ENCODE assay signal across 12 cellular contexts in genomic region chr14:74574706-74575105, GRCh38. TPM values are rescaled to one million over a fixed set of nuclear protein-coding genes. Genes with fewer than 3 reads are reported as not detected.
DNase-seq lines count a peak whose midpoint lies in the region; ATAC-seq, FAIRE-seq and TF ChIP-seq lines count a peak whose summit lies in the region.
"Had no signal": no experiment of that assay in that cellular context is flagged by ENCODE, and none has a peak within 500 bp of the region (broad histone marks: within the 10 kb centered on the region; RNA-seq: fewer than 3 reads in every experiment).

No MANE protein-coding gene starts in this region.

- H2BK15ac ChIP-seq in mesenchymal stem cell (ENCODE audit: low read depth, poor library complexity, severe bottlenecking) = no peak overlapping the region

- H3K27me3 Mint-ChIP-seq in activated T-helper 17 cell treated with anti-CD3 and anti-CD28 coated beads, Interleukin-2, amount 50 U/mL, for 72 hours = no peaks in the 10 kb centered on the region
- peaks cover 10% of the 10 kb centered on the region for H3K27me3 Mint-ChIP-seq in CD8-positive, alpha-beta T cell (ENCODE audit: low read depth)

- no peak for TF ChIP-seq EP300 in A549 (IDR thresholded peaks at IDR 0.05)

- no peak for TF ChIP-seq CTCF in A549 (IDR thresholded peaks at IDR 0.05)
- TF ChIP-seq CTCF in CD8-positive, alpha-beta T cell (IDR thresholded peaks at IDR 0.05) = no peak

- H3K4me3 ChIP-seq in A549 (no peak overlapping the region), mesenchymal stem cell (ENCODE audit: insufficient read depth in 1 of 2, low read depth in 1 of 2, low read length in 2 of 2) (no peak overlapping the region)
- no peak overlapping the region for H3K4me3 ChIP-seq in CD8-positive, alpha-beta T cell (ENCODE audit: low read depth, low read length)
- H3K4me3 ChIP-seq: cardiac muscle cell had no signal

- peak overlapping the region; percentile 56 for H4K8ac ChIP-seq in mesenchymal stem cell (ENCODE audit: low read length)

- H3K27me3 ChIP-seq in mesenchymal stem cell (ENCODE audit: control insufficient read depth in 1 of 2, insufficient read depth in 1 of 2, low read length in 2 of 2) = no peaks in the 10 kb centered on the region
- no peaks in the 10 kb centered on the region for H3K27me3 ChIP-seq in CD8-positive, alpha-beta T cell (ENCODE audit: insufficient read depth, low read length)
- H3K27me3 ChIP-seq: cardiac muscle cell had no signal

- H3K14ac ChIP-seq in mesenchymal stem cell (ENCODE audit: low read length in 2 of 2) = peak overlapping the region in 1 of 2 experiments; percentile 84

- TF ChIP-seq POLR2A in A549 (IDR thresholded peaks at IDR 0.05; ENCODE audit: low read length) = no peak

- peak overlapping the region; percentile 65 for H3K4me3 Mint-ChIP-seq in activated T-helper 17 cell treated with anti-CD3 and anti-CD28 coated beads, Interleukin-2, amount 50 U/mL, for 72 hours
- no peak overlapping the region for H3K4me3 Mint-ChIP-seq in CD8-positive, alpha-beta T cell

- no peak overlapping the region for H3K9ac ChIP-seq in mesenchymal stem cell (ENCODE audit: low read length)

- in situ Hi-C loops in KBM-7 (cut with MboI; ENCODE audit: low pct_unique_long_range_greater_than_20kb, low sequenced_read_pairs) = no loop called here

- DNase-seq in A549 (ENCODE audit: low read depth in 1 of 2, low spot score in 1 of 2) (no peak), KBM-7 (peak; percentile 19), mesenchymal stem cell (no peak), activated gamma-delta T cell treated with Interleukin-2 at 50 U/mL for 16 hours (no peak), NK-92 (lab: John Stamatoyannopoulos, UW; ENCODE audit: unreplicated experiment) (no peak), SKM-1 treated with dmso at 0.1 percent for 144 hours (lab: John Stamatoyannopoulos, UW; ENCODE audit: unreplicated experiment) (no peak)
- no peak for DNase-seq in CD8-positive, alpha-beta T cell
- DNase-seq: activated CD4-positive, alpha-beta T cell treated with anti-CD3 and anti-CD28 coated beads for 4 hours; NCI-H1417 treated with DMSO at 0.1 percent for 48 hours; NCI-H774 had no signal

- peak overlapping the region; percentile 17 to 58 for H3K18ac ChIP-seq in mesenchymal stem cell (ENCODE audit: low read depth in 1 of 2, low read length in 2 of 2)

- peak overlapping the region; percentile 6 to 75 for H2BK12ac ChIP-seq in mesenchymal stem cell (ENCODE audit: low read length in 2 of 2)

- intact Hi-C loops in CD8-positive, alpha-beta T cell (cut with DNase I, micrococcal nuclease) = loop anchor here in 1 of 2 experiments (1.0 kb wide), 1 partner anchor 44 kb away; no protein-coding TSS in a partner anchor

- H2BK120ac ChIP-seq in mesenchymal stem cell (ENCODE audit: low read depth, low read length) = no peak overlapping the region

- H3K27ac Mint-ChIP-seq in activated T-helper 17 cell treated with anti-CD3 and anti-CD28 coated beads, Interleukin-2, amount 50 U/mL, for 72 hours = peak overlapping the region; percentile 60
- H3K27ac Mint-ChIP-seq in CD8-positive, alpha-beta T cell = no peak overlapping the region

- H3K4me2 ChIP-seq in A549 (no peak overlapping the region), mesenchymal stem cell (ENCODE audit: low read length, poor library complexity, severe bottlenecking) (no peak overlapping the region)

- CTCF ChIA-PET in A549 (lab: Yijun Ruan, JAX) = interaction anchor here (0.6 to 4.5 kb wide), 5 partner anchors 10 to 73 kb away, joined by 3 to 42 read pairs (median 4); partner anchors contain the start of gene LTBP2
- CTCF ChIA-PET in CD8-positive, alpha-beta T cell (lab: Charles Lee) = no interaction called here

- H2AFZ ChIP-seq in mesenchymal stem cell (ENCODE audit: low read depth, low read length) = no peak overlapping the region

- H3K36me3 ChIP-seq in mesenchymal stem cell (ENCODE audit: control insufficient read depth in 1 of 2, insufficient read depth in 2 of 2, low read depth in 1 of 2, low read length in 2 of 2) = peaks cover 27 to 28% of the 10 kb centered on the region in 2 experiments
- no peaks in the 10 kb centered on the region for H3K36me3 ChIP-seq in CD8-positive, alpha-beta T cell (ENCODE audit: insufficient read depth, low read length)
- H3K36me3 ChIP-seq: cardiac muscle cell had no signal

- TF ChIP-seq RAD21 in A549 (conservative IDR thresholded peaks at IDR 0.05 in 1 of 2, IDR thresholded peaks at IDR 0.05 in 1 of 2) = no peak

- peaks cover 2% of the 10 kb centered on the region for H3K79me1 ChIP-seq in mesenchymal stem cell (replicated peaks; ENCODE audit: low read length, poor library complexity, severe bottlenecking)

- no peak for FAIRE-seq in A549 (lab: Jason Lieb, UNC)

- H3K23ac ChIP-seq in mesenchymal stem cell (ENCODE audit: low read length in 2 of 2) = no peak overlapping the region

- no peak overlapping the region for H4K91ac ChIP-seq in mesenchymal stem cell (ENCODE audit: low read length)

- 93% methylated on average over 6 of the region's 6 CpGs for WGBS in A549 (ENCODE audit: missing lambda C conversion rate)
- 77% methylated on average over 6 of the region's 6 CpGs for WGBS in mesenchymal stem cell

- H3K4me1 Mint-ChIP-seq in activated T-helper 17 cell treated with anti-CD3 and anti-CD28 coated beads, Interleukin-2, amount 50 U/mL, for 72 hours = peaks cover 37% of the 10 kb centered on the region
- H3K4me1 Mint-ChIP-seq in CD8-positive, alpha-beta T cell (ENCODE audit: low read depth) = peaks cover 40% of the 10 kb centered on the region

- POLR2A ChIA-PET in A549 (lab: Yijun Ruan, JAX) = no interaction called here
- POLR2A ChIA-PET in CD8-positive, alpha-beta T cell (lab: Charles Lee) = interaction anchor here (0.6 to 2.2 kb wide), 3 partner anchors 42 to 85 kb away, joined by 3 to 5 read pairs (median 4); no protein-coding TSS in a partner anchor

- peak overlapping the region in 1 of 2 experiments; percentile 26 for H3K4ac ChIP-seq in mesenchymal stem cell (ENCODE audit: low read depth in 1 of 2, low read length in 2 of 2)

- no peaks in the 10 kb centered on the region for H3K9me3 Mint-ChIP-seq in activated T-helper 17 cell treated with anti-CD3 and anti-CD28 coated beads, Interleukin-2, amount 50 U/mL, for 72 hours
- H3K9me3 Mint-ChIP-seq in CD8-positive, alpha-beta T cell = no peaks in the 10 kb centered on the region

- H3K27ac ChIP-seq in A549 (peak overlapping the region; percentile 91 to 95; a peak in 5 of 6 replicates), mesenchymal stem cell (ENCODE audit: low read length, poor library complexity, severe bottlenecking) (peak overlapping the region; percentile 100)
- no peak overlapping the region for H3K27ac ChIP-seq in CD8-positive, alpha-beta T cell (ENCODE audit: low read depth, low read length)
- H3K27ac ChIP-seq: cardiac muscle cell had no signal

- H3K36me3 Mint-ChIP-seq in activated T-helper 17 cell treated with anti-CD3 and anti-CD28 coated beads, Interleukin-2, amount 50 U/mL, for 72 hours (ENCODE audit: low read depth) = no peaks in the 10 kb centered on the region
- no peaks in the 10 kb centered on the region for H3K36me3 Mint-ChIP-seq in CD8-positive, alpha-beta T cell

- peak overlapping the region; percentile 100 for H2AK5ac ChIP-seq in mesenchymal stem cell (ENCODE audit: low read length, severe bottlenecking)

- ATAC-seq in A549 = no peak
- ATAC-seq in activated T-helper 17 cell treated with anti-CD3 and anti-CD28 coated beads, Interleukin-2, amount 50 U/mL, for 72 hours (replicated peaks) = no peak
- no peak for ATAC-seq in CD8-positive, alpha-beta T cell

- H2BK5ac ChIP-seq in mesenchymal stem cell (ENCODE audit: low read depth, low read length, poor library complexity, severe bottlenecking) = no peak overlapping the region

- no peaks in the 10 kb centered on the region for H3K9me3 ChIP-seq in A549
- H3K9me3 ChIP-seq in mesenchymal stem cell (ENCODE audit: control insufficient read depth, low read length) = no peaks in the 10 kb centered on the region
- H3K9me3 ChIP-seq in CD8-positive, alpha-beta T cell (ENCODE audit: low read length) = no peaks in the 10 kb centered on the region

- H3K4me1 ChIP-seq in A549 (peaks cover 82% of the 10 kb centered on the region), mesenchymal stem cell (ENCODE audit: control insufficient read depth, insufficient read depth, low read depth, low read length) (peaks cover 56% of the 10 kb centered on the region)
- peaks cover 40% of the 10 kb centered on the region for H3K4me1 ChIP-seq in CD8-positive, alpha-beta T cell (ENCODE audit: insufficient read depth, low read length)

TF ChIP-seq in A549, 52 proteins besides CTCF, POLR2A, EP300 and RAD21:
- no peak for TF ChIP-seq CHD4 (IDR thresholded peaks at IDR 0.05; ENCODE audit: borderline replicate concordance)
- no peak for TF ChIP-seq EHF (CRISPR knock-in tag; IDR thresholded peaks at IDR 0.05)
- TF ChIP-seq HOXA7 (CRISPR knock-in tag; IDR thresholded peaks at IDR 0.05) = no peak
- TF ChIP-seq USF2 (IDR thresholded peaks at IDR 0.05) = no peak

RNA-seq across cellular contexts. Expression of gene LTBP2, which starts 37.3 kb away (rescaled TPM):
- polyA plus RNA-seq in A549 (2011; rRNA removed) = 4.9 and 6.3 TPM in 2 replicates
- polyA plus RNA-seq in A549 (2012; cell fraction: cytosol; rRNA removed) = 3.3 and 5.0 TPM in 2 replicates
- polyA plus RNA-seq in A549 (2012; cell fraction: nucleus; rRNA removed) = 21.8 and 25.3 TPM in 2 replicates
- 9.9 to 17.1 TPM (median 14.4 TPM) in 3 replicates for polyA plus RNA-seq in A549 (2017; fragmentation: RNase III; extraction: RNeasy Plus Mini Kit Qiagen cat#74134 plus additional on column Dnase treatment)
- polyA minus RNA-seq in A549 (2011; rRNA and poly(A)+ RNA removed) = 9.0 and 9.7 TPM in 2 replicates
- total RNA-seq in activated T-helper 17 cell treated with anti-CD3 and anti-CD28 coated beads, Interleukin-2, amount 50 U/mL, for 72 hours = under 1 TPM in 1 of 2 donors, not detected in 1; 0.03 TPM
- polyA plus RNA-seq in mesenchymal stem cell (2013, experiment 1 of 2) = 16.6 TPM
- 16.0 TPM for polyA plus RNA-seq in mesenchymal stem cell (2013, experiment 2 of 2)
- total RNA-seq in CD8-positive, alpha-beta T cell = under 1 TPM; 0.44 to 0.81 TPM
